Comparison of ENCODE assay signal across 20 cellular contexts in genomic region chr3:185988816-185989175, GRCh38. TPM values are rescaled to one million over a fixed set of nuclear protein-coding genes. Genes with fewer than 3 reads are reported as not detected.
DNase-seq lines count a peak whose midpoint lies in the region; ATAC-seq lines count a peak whose summit lies in the region.
"Had no signal": no experiment of that assay in that cellular context is flagged by ENCODE, and none has a peak within 500 bp of the region (broad histone marks: within the 10 kb centered on the region; RNA-seq: fewer than 3 reads in every experiment).

No MANE protein-coding gene starts in this region.

- H3K4me1 Mint-ChIP-seq in stimulated activated naive CD8-positive, alpha-beta T cell treated with anti-CD3 and anti-CD28 coated beads, Interleukin-15, amount 100 ng/mL, for 72 hours: no peaks in the 10 kb centered on the region

- no peaks in the 10 kb centered on the region for H3K36me3 ChIP-seq in Karpas-422 (ENCODE audit: insufficient read depth, low read length)
- H3K36me3 ChIP-seq: BE2C, HAP-1, Peyer's patch had no signal

- no peak overlapping the region for H3K4me3 Mint-ChIP-seq in stimulated activated naive CD8-positive, alpha-beta T cell treated with anti-CD3 and anti-CD28 coated beads, Interleukin-15, amount 100 ng/mL, for 72 hours
- H3K4me3 Mint-ChIP-seq: CD8-positive, alpha-beta T cell had no signal

- peaks cover 9% of the 10 kb centered on the region for H3K27me3 Mint-ChIP-seq in stimulated activated naive CD8-positive, alpha-beta T cell treated with anti-CD3 and anti-CD28 coated beads, Interleukin-15, amount 100 ng/mL, for 72 hours

- H3K9me3 ChIP-seq in Karpas-422 (ENCODE audit: low read length): no peaks in the 10 kb centered on the region
- H3K9me3 ChIP-seq: BE2C, HAP-1, Peyer's patch had no signal

- peak; percentile 12 for DNase-seq in activated CD8-positive, alpha-beta memory T cell treated with anti-CD3 and anti-CD28 coated beads, Interleukin-2, amount 50 U/mL, for 48 hours
- no peak for DNase-seq in activated CD8-positive, alpha-beta memory T cell treated with anti-CD3 and anti-CD28 coated beads, Interleukin-2, amount 50 U/mL, for 4 hours
- DNase-seq in Karpas-422 (peak; percentile 88), NCI-H69 (lab: John Stamatoyannopoulos, UW) (peak; percentile 12), retina (peak; percentile 16), head of caudate nucleus (no peak)
- no peak for DNase-seq in stimulated activated naive CD8-positive, alpha-beta T cell treated with anti-CD3 and anti-CD28 coated beads, Interleukin-15, amount 100 ng/mL, for 72 hours
- DNase-seq: CD8-positive, alpha-beta T cell; DND-41; GDM1; NCI-H2081 treated with DMSO at 0.1 percent for 48 hours; NCI-H510A; NCI-H82; Peyer's patch; Right ventricle myocardium superior; T-helper 1 cell had no signal

- H3K27ac Mint-ChIP-seq in stimulated activated naive CD8-positive, alpha-beta T cell treated with anti-CD3 and anti-CD28 coated beads, Interleukin-15, amount 100 ng/mL, for 72 hours: no peak overlapping the region
- H3K27ac Mint-ChIP-seq: CD8-positive, alpha-beta T cell had no signal

- no peak for ATAC-seq in stimulated activated naive CD8-positive, alpha-beta T cell treated with anti-CD3 and anti-CD28 coated beads, Interleukin-15, amount 100 ng/mL, for 72 hours
- no peak for ATAC-seq in GM18498 (IDR thresholded peaks at IDR 0.05; ENCODE audit: unreplicated experiment)
- ATAC-seq: CD8-positive, alpha-beta T cell; SK-N-SH treated with all-trans-retinoic acid at 6 μM for 48 hours had no signal

- H3K4me3 ChIP-seq in Karpas-422 (ENCODE audit: low read length): peak overlapping the region; percentile 8
- H3K4me3 ChIP-seq: HAP-1, Peyer's patch had no signal

- intact Hi-C loops in head of caudate nucleus (cut with DNase I): no loop called here

- H3K79me2 ChIP-seq in Karpas-422 (ENCODE audit: low read length): no peaks in the 10 kb centered on the region

- H2AFZ ChIP-seq in Karpas-422 (ENCODE audit: low read length): no peak overlapping the region

- no peaks in the 10 kb centered on the region for H3K9me2 ChIP-seq in Karpas-422 (replicated peaks; ENCODE audit: insufficient read depth, low read length)

- H3K27ac ChIP-seq in Karpas-422 (ENCODE audit: low read length): peak overlapping the region; percentile 84
- H3K27ac ChIP-seq: Peyer's patch had no signal

- no peaks in the 10 kb centered on the region for H3K27me3 ChIP-seq in Karpas-422 (ENCODE audit: low read length)
- H3K27me3 ChIP-seq: BE2C, Peyer's patch had no signal

- H3K9me3 Mint-ChIP-seq in stimulated activated naive CD8-positive, alpha-beta T cell treated with anti-CD3 and anti-CD28 coated beads, Interleukin-15, amount 100 ng/mL, for 72 hours: no peaks in the 10 kb centered on the region
- H3K9me3 Mint-ChIP-seq: CD8-positive, alpha-beta T cell had no signal

- peaks cover 31% of the 10 kb centered on the region for H3K4me1 ChIP-seq in Karpas-422 (ENCODE audit: low read length)
- H3K4me1 ChIP-seq: BE2C, HAP-1 had no signal

- H3K4me2 ChIP-seq in Karpas-422 (ENCODE audit: low read depth, low read length, poor library complexity, severe bottlenecking): peak overlapping the region; percentile 57

- 0 out of 2 replicates have a peak overlapping the region, but pooled peaks have one; percentile 23 for H3K9ac ChIP-seq in Karpas-422 (ENCODE audit: low read length)

- H4K20me1 ChIP-seq in Karpas-422 (ENCODE audit: insufficient read depth, low read depth, low read length): peaks cover 2% of the 10 kb centered on the region; the same call in 1 of the 2 replicates

RNA-seq across cellular contexts. Expression of gene TRA2B, which starts 51.0 kb away (rescaled TPM):
- total RNA-seq in Karpas-422 (2014; rRNA removed; shearing (Covaris generic); ENCODE audit: low replicate concordance): 328 and 331 TPM in 2 replicates

Comparison
In these comparisons a context has a peak if more than half of its experiments do, and no peak if none do; other contexts are left out.
1. DNase-seq: peak in activated CD8-positive, alpha-beta memory T cell treated with anti-CD3 and anti-CD28 coated beads, Interleukin-2, amount 50 U/mL, for 48 hours (single experiment), Karpas-422 (single experiment), NCI-H69 (single experiment) and retina (single experiment); none in activated CD8-positive, alpha-beta memory T cell treated with anti-CD3 and anti-CD28 coated beads, Interleukin-2, amount 50 U/mL, for 4 hours (single experiment), stimulated activated naive CD8-positive, alpha-beta T cell treated with anti-CD3 and anti-CD28 coated beads, Interleukin-15, amount 100 ng/mL, for 72 hours (0 of 2) and head of caudate nucleus (0 of 42).